In the genomic region with DNA sequence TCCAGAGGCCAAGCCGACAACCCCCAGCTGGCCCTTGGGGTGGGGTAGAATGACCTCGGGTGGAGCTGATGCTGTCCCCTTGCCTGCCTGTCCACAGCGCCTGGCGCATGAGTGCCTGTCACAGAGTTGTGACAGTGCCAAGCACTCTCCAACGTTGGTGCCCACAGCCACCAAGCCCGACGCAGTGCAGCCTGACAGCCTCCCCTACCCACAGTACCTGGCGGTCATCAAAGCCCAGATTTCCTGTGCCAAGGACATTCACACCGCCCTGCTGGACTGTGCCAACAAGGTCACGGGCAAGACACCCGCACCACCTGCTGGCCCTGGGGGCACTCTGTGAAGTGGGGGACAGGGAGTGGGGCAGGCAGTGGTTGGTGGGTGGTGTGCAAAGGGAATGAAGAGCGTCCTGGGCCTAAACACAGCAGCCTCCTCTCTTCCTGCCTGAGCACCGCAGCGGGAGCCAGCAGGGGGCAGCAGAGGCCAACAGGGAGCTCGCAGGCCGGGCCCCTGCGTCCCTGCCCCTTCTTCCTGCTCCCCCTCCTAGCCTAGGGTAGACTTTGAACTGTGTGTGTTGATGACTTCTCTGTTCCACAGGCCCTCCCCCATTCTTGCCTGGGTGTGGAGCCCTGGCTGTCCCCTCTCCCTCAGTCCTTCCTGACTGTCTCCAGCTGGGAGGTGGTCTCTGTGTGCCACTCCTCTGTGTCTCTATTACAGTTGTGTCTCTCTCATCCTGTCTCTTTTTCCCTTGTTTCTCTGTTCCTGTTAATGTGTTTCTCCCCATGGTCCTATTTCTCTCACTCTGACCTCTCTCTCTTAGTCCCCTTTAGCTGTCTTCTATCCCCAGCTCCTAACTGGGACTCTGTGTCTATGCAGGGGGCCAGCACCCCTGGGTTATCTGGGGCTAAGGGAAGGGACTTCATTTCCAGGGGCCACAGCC, we compare ENCODE assay signal across 1 cellular context.
TF ChIP-seq lines count a peak whose summit lies in the region.

No MANE protein-coding gene starts in this region.

TF ChIP-seq in HepG2, 621 proteins besides CTCF, POLR2A, EP300 and RAD21 (continued from another document and continues in another):
- no peak for TF ChIP-seq ZBTB40 (IDR thresholded peaks at IDR 0.05)
- peak; percentile 19; the same call in 1 of the 2 replicates for TF ChIP-seq ZBTB40 (CRISPR knock-in tag; IDR thresholded peaks at IDR 0.05)
- no peak for TF ChIP-seq ZFP37 (CRISPR knock-in tag; IDR thresholded peaks at IDR 0.05; ENCODE audit: borderline replicate concordance)
- TF ChIP-seq, protein P1, sequence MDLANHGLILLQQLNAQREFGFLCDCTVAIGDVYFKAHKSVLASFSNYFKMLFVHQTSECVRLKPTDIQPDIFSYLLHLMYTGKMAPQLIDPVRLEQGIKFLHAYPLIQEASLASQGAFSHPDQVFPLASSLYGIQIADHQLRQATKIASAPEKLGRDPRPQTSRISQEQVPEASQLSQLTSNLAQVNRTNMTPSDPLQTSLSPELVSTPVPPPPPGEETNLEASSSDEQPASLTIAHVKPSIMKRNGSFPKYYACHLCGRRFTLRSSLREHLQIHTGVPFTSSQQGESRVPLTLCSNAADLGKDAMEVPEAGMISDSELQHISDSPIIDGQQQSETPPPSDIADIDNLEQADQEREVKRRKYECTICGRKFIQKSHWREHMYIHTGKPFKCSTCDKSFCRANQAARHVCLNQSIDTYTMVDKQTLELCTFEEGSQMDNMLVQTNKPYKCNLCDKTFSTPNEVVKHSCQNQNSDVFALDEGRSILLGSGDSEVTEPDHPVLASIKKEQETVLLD (CRISPR knock-in tag; IDR thresholded peaks at IDR 0.05; ENCODE audit: low read depth), result no peak
- no peak for TF ChIP-seq ZNF557 (CRISPR knock-in tag; IDR thresholded peaks at IDR 0.05)
- peak; percentile 62; the same call in 1 of the 2 replicates for TF ChIP-seq CREM (IDR thresholded peaks at IDR 0.05)
- TF ChIP-seq CREM (CRISPR knock-in tag; IDR thresholded peaks at IDR 0.05), result no peak
- peak; percentile 76; the same call in 1 of the 2 replicates for TF ChIP-seq SMAD1 (CRISPR knock-in tag; IDR thresholded peaks at IDR 0.05; ENCODE audit: borderline replicate concordance, low read depth)
- TF ChIP-seq MED8 (CRISPR knock-in tag; IDR thresholded peaks at IDR 0.05; ENCODE audit: insufficient replicate concordance), result peak; percentile 4
- TF ChIP-seq ZNF496 (CRISPR knock-in tag; IDR thresholded peaks at IDR 0.05; ENCODE audit: insufficient replicate concordance), result no peak
- TF ChIP-seq TCF7 (IDR thresholded peaks at IDR 0.05; ENCODE audit: low read depth), result no peak
- TF ChIP-seq JUN (CRISPR knock-in tag; IDR thresholded peaks at IDR 0.05), result peak; percentile 55; the same call in 1 of the 2 replicates
- TF ChIP-seq, protein P2, sequence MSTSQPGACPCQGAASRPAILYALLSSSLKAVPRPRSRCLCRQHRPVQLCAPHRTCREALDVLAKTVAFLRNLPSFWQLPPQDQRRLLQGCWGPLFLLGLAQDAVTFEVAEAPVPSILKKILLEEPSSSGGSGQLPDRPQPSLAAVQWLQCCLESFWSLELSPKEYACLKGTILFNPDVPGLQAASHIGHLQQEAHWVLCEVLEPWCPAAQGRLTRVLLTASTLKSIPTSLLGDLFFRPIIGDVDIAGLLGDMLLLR (CRISPR knock-in tag; IDR thresholded peaks at IDR 0.05), result no peak
- TF ChIP-seq GPN1 (CRISPR knock-in tag; IDR thresholded peaks at IDR 0.05; ENCODE audit: borderline replicate concordance), result no peak
- TF ChIP-seq CBX2 (IDR thresholded peaks at IDR 0.05; ENCODE audit: low read depth, low read length), result no peak
- TF ChIP-seq CBX2 (CRISPR knock-in tag; IDR thresholded peaks at IDR 0.05; ENCODE audit: low read depth), result no peak
- TF ChIP-seq RXRA (CRISPR knock-in tag; IDR thresholded peaks at IDR 0.05), result peak; percentile 91
- peak; percentile 58; the same call in 1 of the 2 replicates for TF ChIP-seq SIX1 (CRISPR knock-in tag; IDR thresholded peaks at IDR 0.05; ENCODE audit: borderline replicate concordance)
- no peak for TF ChIP-seq KAT2B (IDR thresholded peaks at IDR 0.05; ENCODE audit: borderline replicate concordance, low read depth, low read length)
- TF ChIP-seq, protein P3, sequence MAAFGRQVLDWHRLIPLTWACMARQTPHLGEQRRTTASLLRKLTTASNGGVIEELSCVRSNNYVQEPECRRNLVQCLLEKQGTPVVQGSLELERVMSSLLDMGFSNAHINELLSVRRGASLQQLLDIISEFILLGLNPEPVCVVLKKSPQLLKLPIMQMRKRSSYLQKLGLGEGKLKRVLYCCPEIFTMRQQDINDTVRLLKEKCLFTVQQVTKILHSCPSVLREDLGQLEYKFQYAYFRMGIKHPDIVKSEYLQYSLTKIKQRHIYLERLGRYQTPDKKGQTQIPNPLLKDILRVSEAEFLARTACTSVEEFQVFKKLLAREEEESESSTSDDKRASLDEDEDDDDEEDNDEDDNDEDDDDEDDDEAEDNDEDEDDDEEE (CRISPR knock-in tag; IDR thresholded peaks at IDR 0.05), result 0 out of 2 replicates have a peak, but pooled peaks have one; percentile 39
- TF ChIP-seq, protein P4, sequence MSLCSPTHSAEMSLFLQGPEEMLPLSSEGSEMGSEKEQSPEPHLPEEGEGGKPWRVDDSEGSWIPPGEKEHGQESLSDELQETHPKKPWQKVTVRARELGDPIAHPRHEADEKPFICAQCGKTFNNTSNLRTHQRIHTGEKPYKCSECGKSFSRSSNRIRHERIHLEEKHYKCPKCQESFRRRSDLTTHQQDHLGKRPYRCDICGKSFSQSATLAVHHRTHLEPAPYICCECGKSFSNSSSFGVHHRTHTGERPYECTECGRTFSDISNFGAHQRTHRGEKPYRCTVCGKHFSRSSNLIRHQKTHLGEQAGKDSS (CRISPR knock-in tag; IDR thresholded peaks at IDR 0.05; ENCODE audit: borderline replicate concordance, low read depth), result 0 out of 2 replicates have a peak, but pooled peaks have one; percentile 25
- TF ChIP-seq, protein P5, sequence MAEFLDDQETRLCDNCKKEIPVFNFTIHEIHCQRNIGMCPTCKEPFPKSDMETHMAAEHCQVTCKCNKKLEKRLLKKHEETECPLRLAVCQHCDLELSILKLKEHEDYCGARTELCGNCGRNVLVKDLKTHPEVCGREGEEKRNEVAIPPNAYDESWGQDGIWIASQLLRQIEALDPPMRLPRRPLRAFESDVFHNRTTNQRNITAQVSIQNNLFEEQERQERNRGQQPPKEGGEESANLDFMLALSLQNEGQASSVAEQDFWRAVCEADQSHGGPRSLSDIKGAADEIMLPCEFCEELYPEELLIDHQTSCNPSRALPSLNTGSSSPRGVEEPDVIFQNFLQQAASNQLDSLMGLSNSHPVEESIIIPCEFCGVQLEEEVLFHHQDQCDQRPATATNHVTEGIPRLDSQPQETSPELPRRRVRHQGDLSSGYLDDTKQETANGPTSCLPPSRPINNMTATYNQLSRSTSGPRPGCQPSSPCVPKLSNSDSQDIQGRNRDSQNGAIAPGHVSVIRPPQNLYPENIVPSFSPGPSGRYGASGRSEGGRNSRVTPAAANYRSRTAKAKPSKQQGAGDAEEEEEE (CRISPR knock-in tag; IDR thresholded peaks at IDR 0.05; ENCODE audit: borderline replicate concordance), result 0 out of 2 replicates have a peak, but pooled peaks have one; percentile 77
- no peak; the same call in 1 of the 2 replicates for TF ChIP-seq DR1 (CRISPR knock-in tag; IDR thresholded peaks at IDR 0.05)
- peak; percentile 93 for TF ChIP-seq TARDBP (CRISPR knock-in tag; IDR thresholded peaks at IDR 0.05)
- peak; percentile 93 for TF ChIP-seq SALL1 (CRISPR knock-in tag; IDR thresholded peaks at IDR 0.05)
- TF ChIP-seq, protein P6, sequence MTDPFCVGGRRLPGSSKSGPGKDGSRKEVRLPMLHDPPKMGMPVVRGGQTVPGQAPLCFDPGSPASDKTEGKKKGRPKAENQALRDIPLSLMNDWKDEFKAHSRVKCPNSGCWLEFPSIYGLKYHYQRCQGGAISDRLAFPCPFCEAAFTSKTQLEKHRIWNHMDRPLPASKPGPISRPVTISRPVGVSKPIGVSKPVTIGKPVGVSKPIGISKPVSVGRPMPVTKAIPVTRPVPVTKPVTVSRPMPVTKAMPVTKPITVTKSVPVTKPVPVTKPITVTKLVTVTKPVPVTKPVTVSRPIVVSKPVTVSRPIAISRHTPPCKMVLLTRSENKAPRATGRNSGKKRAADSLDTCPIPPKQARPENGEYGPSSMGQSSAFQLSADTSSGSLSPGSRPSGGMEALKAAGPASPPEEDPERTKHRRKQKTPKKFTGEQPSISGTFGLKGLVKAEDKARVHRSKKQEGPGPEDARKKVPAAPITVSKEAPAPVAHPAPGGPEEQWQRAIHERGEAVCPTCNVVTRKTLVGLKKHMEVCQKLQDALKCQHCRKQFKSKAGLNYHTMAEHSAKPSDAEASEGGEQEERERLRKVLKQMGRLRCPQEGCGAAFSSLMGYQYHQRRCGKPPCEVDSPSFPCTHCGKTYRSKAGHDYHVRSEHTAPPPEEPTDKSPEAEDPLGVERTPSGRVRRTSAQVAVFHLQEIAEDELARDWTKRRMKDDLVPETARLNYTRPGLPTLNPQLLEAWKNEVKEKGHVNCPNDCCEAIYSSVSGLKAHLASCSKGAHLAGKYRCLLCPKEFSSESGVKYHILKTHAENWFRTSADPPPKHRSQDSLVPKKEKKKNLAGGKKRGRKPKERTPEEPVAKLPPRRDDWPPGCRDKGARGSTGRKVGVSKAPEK (CRISPR knock-in tag; IDR thresholded peaks at IDR 0.05; ENCODE audit: borderline replicate concordance), result no peak; the same call in 1 of the 2 replicates
